In the genomic region with DNA sequence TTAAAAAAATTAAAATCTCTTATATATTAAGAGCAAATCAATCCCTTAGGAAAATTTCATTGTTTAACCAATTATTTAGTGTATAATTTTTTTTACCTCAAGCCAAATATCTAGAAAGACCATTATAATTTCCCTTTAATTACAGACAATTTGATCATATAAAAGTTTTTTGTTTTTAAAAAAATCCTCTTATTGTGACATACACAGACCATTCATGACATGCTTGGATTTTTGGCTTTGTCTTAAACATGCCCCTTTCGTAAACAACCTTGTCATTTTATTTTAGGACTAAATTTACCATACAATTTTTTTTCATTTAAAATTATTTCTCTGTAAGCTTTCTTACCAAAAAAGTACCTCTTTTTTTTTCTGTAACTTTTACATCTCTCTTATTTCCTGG, we compare ENCODE assay signal across 1 cellular context.
TF ChIP-seq lines count a peak whose summit lies in the region.

No MANE protein-coding gene starts in this region.

TF ChIP-seq in GM23338, 12 proteins besides CTCF, POLR2A, EP300 and RAD21 (continued from another document):
- TF ChIP-seq, protein P1, sequence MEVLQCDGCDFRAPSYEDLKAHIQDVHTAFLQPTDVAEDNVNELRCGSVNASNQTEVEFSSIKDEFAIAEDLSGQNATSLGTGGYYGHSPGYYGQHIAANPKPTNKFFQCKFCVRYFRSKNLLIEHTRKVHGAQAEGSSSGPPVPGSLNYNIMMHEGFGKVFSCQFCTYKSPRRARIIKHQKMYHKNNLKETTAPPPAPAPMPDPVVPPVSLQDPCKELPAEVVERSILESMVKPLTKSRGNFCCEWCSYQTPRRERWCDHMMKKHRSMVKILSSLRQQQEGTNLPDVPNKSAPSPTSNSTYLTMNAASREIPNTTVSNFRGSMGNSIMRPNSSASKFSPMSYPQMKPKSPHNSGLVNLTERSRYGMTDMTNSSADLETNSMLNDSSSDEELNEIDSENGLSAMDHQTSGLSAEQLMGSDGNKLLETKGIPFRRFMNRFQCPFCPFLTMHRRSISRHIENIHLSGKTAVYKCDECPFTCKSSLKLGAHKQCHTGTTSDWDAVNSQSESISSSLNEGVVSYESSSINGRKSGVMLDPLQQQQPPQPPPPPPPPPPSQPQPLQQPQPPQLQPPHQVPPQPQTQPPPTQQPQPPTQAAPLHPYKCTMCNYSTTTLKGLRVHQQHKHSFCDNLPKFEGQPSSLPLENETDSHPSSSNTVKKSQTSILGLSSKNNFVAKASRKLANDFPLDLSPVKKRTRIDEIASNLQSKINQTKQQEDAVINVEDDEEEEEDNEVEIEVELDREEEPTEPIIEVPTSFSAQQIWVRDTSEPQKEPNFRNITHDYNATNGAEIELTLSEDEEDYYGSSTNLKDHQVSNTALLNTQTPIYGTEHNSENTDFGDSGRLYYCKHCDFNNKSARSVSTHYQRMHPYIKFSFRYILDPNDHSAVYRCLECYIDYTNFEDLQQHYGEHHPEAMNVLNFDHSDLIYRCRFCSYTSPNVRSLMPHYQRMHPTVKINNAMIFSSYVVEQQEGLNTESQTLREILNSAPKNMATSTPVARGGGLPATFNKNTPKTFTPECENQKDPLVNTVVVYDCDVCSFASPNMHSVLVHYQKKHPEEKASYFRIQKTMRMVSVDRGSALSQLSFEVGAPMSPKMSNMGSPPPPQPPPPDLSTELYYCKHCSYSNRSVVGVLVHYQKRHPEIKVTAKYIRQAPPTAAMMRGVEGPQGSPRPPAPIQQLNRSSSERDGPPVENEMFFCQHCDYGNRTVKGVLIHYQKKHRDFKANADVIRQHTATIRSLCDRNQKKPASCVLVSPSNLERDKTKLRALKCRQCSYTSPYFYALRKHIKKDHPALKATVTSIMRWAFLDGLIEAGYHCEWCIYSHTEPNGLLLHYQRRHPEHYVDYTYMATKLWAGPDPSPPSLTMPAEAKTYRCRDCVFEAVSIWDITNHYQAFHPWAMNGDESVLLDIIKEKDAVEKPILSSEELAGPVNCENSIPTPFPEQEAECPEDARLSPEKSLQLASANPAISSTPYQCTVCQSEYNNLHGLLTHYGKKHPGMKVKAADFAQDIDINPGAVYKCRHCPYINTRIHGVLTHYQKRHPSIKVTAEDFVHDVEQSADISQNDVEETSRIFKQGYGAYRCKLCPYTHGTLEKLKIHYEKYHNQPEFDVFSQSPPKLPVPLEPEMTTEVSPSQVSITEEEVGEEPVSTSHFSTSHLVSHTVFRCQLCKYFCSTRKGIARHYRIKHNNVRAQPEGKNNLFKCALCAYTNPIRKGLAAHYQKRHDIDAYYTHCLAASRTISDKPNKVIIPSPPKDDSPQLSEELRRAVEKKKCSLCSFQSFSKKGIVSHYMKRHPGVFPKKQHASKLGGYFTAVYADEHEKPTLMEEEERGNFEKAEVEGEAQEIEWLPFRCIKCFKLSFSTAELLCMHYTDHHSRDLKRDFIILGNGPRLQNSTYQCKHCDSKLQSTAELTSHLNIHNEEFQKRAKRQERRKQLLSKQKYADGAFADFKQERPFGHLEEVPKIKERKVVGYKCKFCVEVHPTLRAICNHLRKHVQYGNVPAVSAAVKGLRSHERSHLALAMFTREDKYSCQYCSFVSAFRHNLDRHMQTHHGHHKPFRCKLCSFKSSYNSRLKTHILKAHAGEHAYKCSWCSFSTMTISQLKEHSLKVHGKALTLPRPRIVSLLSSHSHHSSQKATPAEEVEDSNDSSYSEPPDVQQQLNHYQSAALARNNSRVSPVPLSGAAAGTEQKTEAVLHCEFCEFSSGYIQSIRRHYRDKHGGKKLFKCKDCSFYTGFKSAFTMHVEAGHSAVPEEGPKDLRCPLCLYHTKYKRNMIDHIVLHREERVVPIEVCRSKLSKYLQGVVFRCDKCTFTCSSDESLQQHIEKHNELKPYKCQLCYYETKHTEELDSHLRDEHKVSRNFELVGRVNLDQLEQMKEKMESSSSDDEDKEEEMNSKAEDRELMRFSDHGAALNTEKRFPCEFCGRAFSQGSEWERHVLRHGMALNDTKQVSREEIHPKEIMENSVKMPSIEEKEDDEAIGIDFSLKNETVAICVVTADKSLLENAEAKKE (CRISPR knock-in tag; IDR thresholded peaks at IDR 0.05): no peak
- no peak for TF ChIP-seq EZH2 (IDR thresholded peaks at IDR 0.05; ENCODE audit: low read depth, unreplicated experiment)
- TF ChIP-seq POLR2AphosphoS5 (IDR thresholded peaks at IDR 0.05; ENCODE audit: low read depth): no peak
- TF ChIP-seq JUNB (IDR thresholded peaks at IDR 0.05; ENCODE audit: unreplicated experiment): no peak
